ENCODE assay signal across 8 cellular contexts in genomic region chr1:165826565-165826964, GRCh38. TPM values are rescaled to one million over a fixed set of nuclear protein-coding genes. Genes with fewer than 3 reads are reported as not detected.
DNase-seq lines count a peak whose midpoint lies in the region; ATAC-seq and TF ChIP-seq lines count a peak whose summit lies in the region.

No MANE protein-coding gene starts in this region.

- TF ChIP-seq CTCF in left ventricle myocardium inferior (IDR thresholded peaks at IDR 0.05; ENCODE audit: borderline replicate concordance) (no peak), right atrium auricular region (IDR thresholded peaks at IDR 0.05) (no peak), transverse colon (IDR thresholded peaks at IDR 0.05) (no peak)

- no peak overlapping the region for H2AK5ac ChIP-seq in mesenchymal stem cell (ENCODE audit: low read length, severe bottlenecking)

- TF ChIP-seq EP300 in transverse colon (IDR thresholded peaks at IDR 0.05; ENCODE audit: low read depth), result no peak

- H2BK15ac ChIP-seq in mesenchymal stem cell (ENCODE audit: low read depth, poor library complexity, severe bottlenecking), result no peak overlapping the region

- peaks cover 3% of the 10 kb centered on the region for H3K27me3 Mint-ChIP-seq in activated naive CD8-positive, alpha-beta T cell treated with anti-CD3 and anti-CD28 coated beads, Interleukin-2, amount 10 ng/mL, durations not matched to agents 7 days and 5 days

- no peak overlapping the region for H2AFZ ChIP-seq in mesenchymal stem cell (ENCODE audit: low read depth, low read length)

- in situ Hi-C loops in transverse colon (cut with MboI; ENCODE audit: low pct_ligation_motif_present in 1 of 4, low pct_unique_long_range_greater_than_20kb in 1 of 4, low sequenced_read_pairs in 3 of 4), result no loop called here

- H3K36me3 Mint-ChIP-seq in activated naive CD8-positive, alpha-beta T cell treated with anti-CD3 and anti-CD28 coated beads, Interleukin-2, amount 10 ng/mL, durations not matched to agents 7 days and 5 days, result peaks cover 4% of the 10 kb centered on the region

- H3K4me2 ChIP-seq in mesenchymal stem cell (ENCODE audit: low read length, poor library complexity, severe bottlenecking), result peak overlapping the region; percentile 9

- no peak overlapping the region for H3K18ac ChIP-seq in mesenchymal stem cell (ENCODE audit: low read depth in 1 of 2, low read length in 2 of 2)

- H3K9ac ChIP-seq in mesenchymal stem cell (ENCODE audit: low read length), result peak overlapping the region; percentile 91

- peak overlapping the region; percentile 66 for H3K4me3 Mint-ChIP-seq in activated naive CD8-positive, alpha-beta T cell treated with anti-CD3 and anti-CD28 coated beads, Interleukin-2, amount 10 ng/mL, durations not matched to agents 7 days and 5 days

- peak overlapping the region; percentile 84 for H3K4me3 ChIP-seq in left ventricle myocardium inferior
- no peak overlapping the region for H3K4me3 ChIP-seq in right atrium auricular region
- peak overlapping the region in 1 of 2 experiments; percentile 95 for H3K4me3 ChIP-seq in mesenchymal stem cell (ENCODE audit: insufficient read depth in 1 of 2, low read depth in 1 of 2, low read length in 2 of 2)
- H3K4me3 ChIP-seq in transverse colon, result peak overlapping the region in 1 of 4 donors; percentile 94

- intact Hi-C loops in left ventricle myocardium inferior (cut with micrococcal nuclease) (no loop called here), transverse colon (cut with DNase I; ENCODE audit: low total_unique reads) (loop anchor here (10.0 kb wide), 1 partner anchor 88 kb away; no protein-coding TSS in a partner anchor)

- no peak overlapping the region for H3K23ac ChIP-seq in mesenchymal stem cell (ENCODE audit: low read length in 2 of 2)

- no peak overlapping the region for H3K4ac ChIP-seq in mesenchymal stem cell (ENCODE audit: low read depth in 1 of 2, low read length in 2 of 2)

- no peak overlapping the region for H2BK12ac ChIP-seq in mesenchymal stem cell (ENCODE audit: low read length in 2 of 2)

- ATAC-seq in activated naive CD8-positive, alpha-beta T cell treated with anti-CD3 and anti-CD28 coated beads, Interleukin-2, amount 10 ng/mL, durations not matched to agents 7 days and 5 days (ENCODE audit: low read depth), result no peak
- no peak for ATAC-seq in GM18502 (IDR thresholded peaks at IDR 0.05; ENCODE audit: poor library complexity, unreplicated experiment)
- ATAC-seq in GM18520 (IDR thresholded peaks at IDR 0.05; ENCODE audit: unreplicated experiment), result no peak
- no peak for ATAC-seq in GM19452 (IDR thresholded peaks at IDR 0.05; ENCODE audit: unreplicated experiment)

- H2BK5ac ChIP-seq in mesenchymal stem cell (ENCODE audit: low read depth, low read length, poor library complexity, severe bottlenecking), result no peak overlapping the region

- POLR2A ChIA-PET in activated naive CD8-positive, alpha-beta T cell treated with anti-CD3 and anti-CD28 coated beads, Interleukin-2, amount 10 ng/mL, durations not matched to agents 7 days and 5 days (lab: Charles Lee), result interaction anchor here (1.2 kb wide), 1 partner anchor 58 kb away, joined by 5 read pairs; the partner anchor contains the start of gene TMCO1

- H3K27me3 ChIP-seq in left ventricle myocardium inferior (ENCODE audit: low read depth), result no peaks in the 10 kb centered on the region
- no peaks in the 10 kb centered on the region for H3K27me3 ChIP-seq in right atrium auricular region
- H3K27me3 ChIP-seq in mesenchymal stem cell (ENCODE audit: control insufficient read depth in 1 of 2, insufficient read depth in 1 of 2, low read length in 2 of 2), result no peaks in the 10 kb centered on the region
- H3K27me3 ChIP-seq in transverse colon, result no peaks in the 10 kb centered on the region

- WGBS in mesenchymal stem cell, result 100% methylated on average over 1 of the region's 2 CpGs
- WGBS in transverse colon (ENCODE audit: low coverage in 1 of 2), 2 donors, result 20 to 65% methylated on average over 1 to 2 of the region's 2 CpGs

- no peak overlapping the region for H2BK120ac ChIP-seq in mesenchymal stem cell (ENCODE audit: low read depth, low read length)

- H3K79me1 ChIP-seq in mesenchymal stem cell (replicated peaks; ENCODE audit: low read length, poor library complexity, severe bottlenecking), result no peaks in the 10 kb centered on the region

- H3K27ac ChIP-seq in left ventricle myocardium inferior (replicated peaks), result peak overlapping the region; percentile 91
- peak overlapping the region in 1 of 2 donors; percentile 97 for H3K27ac ChIP-seq in right atrium auricular region
- no peak overlapping the region for H3K27ac ChIP-seq in mesenchymal stem cell (ENCODE audit: low read length, poor library complexity, severe bottlenecking)
- H3K27ac ChIP-seq in transverse colon, result peak overlapping the region; percentile 92 to 97 (median 96)

- H3K9me3 Mint-ChIP-seq in activated naive CD8-positive, alpha-beta T cell treated with anti-CD3 and anti-CD28 coated beads, Interleukin-2, amount 10 ng/mL, durations not matched to agents 7 days and 5 days, result no peaks in the 10 kb centered on the region

- H4K91ac ChIP-seq in mesenchymal stem cell (ENCODE audit: low read length), result no peak overlapping the region

- DNase-seq in left ventricle myocardium inferior (no peak), right atrium auricular region (ENCODE audit: low spot score) (no peak), mesenchymal stem cell (no peak), transverse colon (no peak)
- no peak for DNase-seq in activated naive CD8-positive, alpha-beta T cell treated with anti-CD3 and anti-CD28 coated beads, Interleukin-2, amount 10 ng/mL, durations not matched to agents 7 days and 5 days

- H3K27ac Mint-ChIP-seq in activated naive CD8-positive, alpha-beta T cell treated with anti-CD3 and anti-CD28 coated beads, Interleukin-2, amount 10 ng/mL, durations not matched to agents 7 days and 5 days, result peak overlapping the region; percentile 45

- no peak for TF ChIP-seq POLR2A in transverse colon (IDR thresholded peaks at IDR 0.05)

- no peak overlapping the region for H4K8ac ChIP-seq in mesenchymal stem cell (ENCODE audit: low read length)

- H3K4me1 Mint-ChIP-seq in activated naive CD8-positive, alpha-beta T cell treated with anti-CD3 and anti-CD28 coated beads, Interleukin-2, amount 10 ng/mL, durations not matched to agents 7 days and 5 days, result peaks cover 16% of the 10 kb centered on the region

- no peak overlapping the region for H3K14ac ChIP-seq in mesenchymal stem cell (ENCODE audit: low read length in 2 of 2)

- no peaks in the 10 kb centered on the region for H3K36me3 ChIP-seq in left ventricle myocardium inferior
- no peaks in the 10 kb centered on the region for H3K36me3 ChIP-seq in right atrium auricular region
- H3K36me3 ChIP-seq in mesenchymal stem cell (ENCODE audit: control insufficient read depth in 1 of 2, insufficient read depth in 2 of 2, low read depth in 1 of 2, low read length in 2 of 2), result no peaks in the 10 kb centered on the region
- H3K36me3 ChIP-seq in transverse colon, result no peaks in the 10 kb centered on the region

- peaks cover 29% of the 10 kb centered on the region for H3K4me1 ChIP-seq in left ventricle myocardium inferior
- H3K4me1 ChIP-seq in right atrium auricular region, result peaks cover 0 to 19% of the 10 kb centered on the region in 2 donors
- H3K4me1 ChIP-seq in mesenchymal stem cell (ENCODE audit: control insufficient read depth, insufficient read depth, low read depth, low read length), result peaks cover 3% of the 10 kb centered on the region
- peaks cover 6 to 18% (median 14%) of the 10 kb centered on the region in 4 donors for H3K4me1 ChIP-seq in transverse colon

- H3K9me3 ChIP-seq in left ventricle myocardium inferior (replicated peaks), result no peaks in the 10 kb centered on the region
- no peaks in the 10 kb centered on the region for H3K9me3 ChIP-seq in right atrium auricular region
- H3K9me3 ChIP-seq in mesenchymal stem cell (ENCODE audit: control insufficient read depth, low read length), result no peaks in the 10 kb centered on the region
- no peaks in the 10 kb centered on the region for H3K9me3 ChIP-seq in transverse colon

RNA-seq across cellular contexts. Expression of gene UCK2, which starts 0.8 kb away (rescaled TPM):
- total RNA-seq in left ventricle myocardium inferior (9.6 TPM), right atrium auricular region (10 to 100 TPM in 1 of 2 donors, 1 to 10 TPM in 1; 8.8 to 19.3 TPM), transverse colon (10 to 100 TPM; 18.9 to 96.5 (median 69.7) TPM)
- 10 to 100 TPM; 15.0 to 15.3 TPM for total RNA-seq in activated naive CD8-positive, alpha-beta T cell treated with anti-CD3 and anti-CD28 coated beads, Interleukin-2, amount 10 ng/mL, durations not matched to agents 7 days and 5 days
- 43.9 TPM for polyA plus RNA-seq in mesenchymal stem cell (2013, experiment 1 of 2)
- polyA plus RNA-seq in mesenchymal stem cell (2013, experiment 2 of 2), result 45.6 TPM

RNA-seq across cellular contexts. Expression of gene TMCO1, which starts 57.9 kb away (rescaled TPM):
- total RNA-seq in left ventricle myocardium inferior (51.9 TPM), right atrium auricular region (10 to 100 TPM; 48.0 to 54.3 TPM), transverse colon (100 to 1,000 TPM in 3 of 4 donors, 10 to 100 TPM in 1; 28.3 to 180 (median 128) TPM)
- total RNA-seq in activated naive CD8-positive, alpha-beta T cell treated with anti-CD3 and anti-CD28 coated beads, Interleukin-2, amount 10 ng/mL, durations not matched to agents 7 days and 5 days, result 10 to 100 TPM; 73.7 to 79.2 TPM
- 199 TPM for polyA plus RNA-seq in mesenchymal stem cell (2013, experiment 1 of 2)
- 201 TPM for polyA plus RNA-seq in mesenchymal stem cell (2013, experiment 2 of 2)
